1 cellular context compared by ENCODE assay signal in genomic region chr1:16980473-16981268, GRCh38.
A peak's percentile ranks its signal among the peaks of the same experiment; 100 is the strongest.
TF ChIP-seq lines count a peak whose summit lies in the region.

TSS of gene MFAP2 (minus strand) at chr1:16980620. CDS start at chr1:16978273, 2,347 bp downstream.

TF ChIP-seq in HepG2, 621 proteins besides CTCF, POLR2A, EP300 and RAD21 (continued from another document):
- TF ChIP-seq ZNF407 (CRISPR knock-in tag; IDR thresholded peaks at IDR 0.05; ENCODE audit: not compliant biosample characterization) (no peak), IKZF1 (IDR thresholded peaks at IDR 0.05) (no peak), KLF6 (CRISPR knock-in tag; IDR thresholded peaks at IDR 0.05) (no peak), ZNF777 (CRISPR knock-in tag; IDR thresholded peaks at IDR 0.05) (peak; percentile 81), MAX (IDR thresholded peaks at IDR 0.05) (no peak), ZNF790 (CRISPR knock-in tag; IDR thresholded peaks at IDR 0.05; ENCODE audit: borderline replicate concordance) (no peak), ZNF503 (CRISPR knock-in tag; IDR thresholded peaks at IDR 0.05) (no peak), PRDM4 (CRISPR knock-in tag; IDR thresholded peaks at IDR 0.05; ENCODE audit: borderline replicate concordance) (no peak), MBNL3 (CRISPR knock-in tag; conservative IDR thresholded peaks at IDR 0.05) (no peak), ZNF121 (CRISPR knock-in tag; IDR thresholded peaks at IDR 0.05) (peak; percentile 63; the same call in 1 of the 2 replicates), ZNF629 (CRISPR knock-in tag; conservative IDR thresholded peaks at IDR 0.05) (peak; percentile 47; the same call in 1 of the 2 replicates), ZNF18 (CRISPR knock-in tag; IDR thresholded peaks at IDR 0.05; ENCODE audit: insufficient replicate concordance) (no peak), TIGD3 (CRISPR knock-in tag; IDR thresholded peaks at IDR 0.05; ENCODE audit: borderline replicate concordance) (no peak)
TF ChIP-seq in HepG2: peak in this region for 3.
